Comparison of ENCODE assay signal across 1 cellular context in genomic region chr11:110097459-110098012, GRCh38.
A peak's percentile ranks its signal among the peaks of the same experiment; 100 is the strongest.
TF ChIP-seq lines count a peak whose summit lies in the region.

No MANE protein-coding gene starts in this region.

TF ChIP-seq in K562, 482 proteins besides CTCF, POLR2A, EP300 and RAD21:
- TF ChIP-seq, protein P1, sequence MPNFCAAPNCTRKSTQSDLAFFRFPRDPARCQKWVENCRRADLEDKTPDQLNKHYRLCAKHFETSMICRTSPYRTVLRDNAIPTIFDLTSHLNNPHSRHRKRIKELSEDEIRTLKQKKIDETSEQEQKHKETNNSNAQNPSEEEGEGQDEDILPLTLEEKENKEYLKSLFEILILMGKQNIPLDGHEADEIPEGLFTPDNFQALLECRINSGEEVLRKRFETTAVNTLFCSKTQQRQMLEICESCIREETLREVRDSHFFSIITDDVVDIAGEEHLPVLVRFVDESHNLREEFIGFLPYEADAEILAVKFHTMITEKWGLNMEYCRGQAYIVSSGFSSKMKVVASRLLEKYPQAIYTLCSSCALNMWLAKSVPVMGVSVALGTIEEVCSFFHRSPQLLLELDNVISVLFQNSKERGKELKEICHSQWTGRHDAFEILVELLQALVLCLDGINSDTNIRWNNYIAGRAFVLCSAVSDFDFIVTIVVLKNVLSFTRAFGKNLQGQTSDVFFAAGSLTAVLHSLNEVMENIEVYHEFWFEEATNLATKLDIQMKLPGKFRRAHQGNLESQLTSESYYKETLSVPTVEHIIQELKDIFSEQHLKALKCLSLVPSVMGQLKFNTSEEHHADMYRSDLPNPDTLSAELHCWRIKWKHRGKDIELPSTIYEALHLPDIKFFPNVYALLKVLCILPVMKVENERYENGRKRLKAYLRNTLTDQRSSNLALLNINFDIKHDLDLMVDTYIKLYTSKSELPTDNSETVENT (CRISPR knock-in tag; IDR thresholded peaks at IDR 0.05), result no peak
- no peak for TF ChIP-seq ATF1 (CRISPR knock-in tag; IDR thresholded peaks at IDR 0.05)
- TF ChIP-seq ATF1 (tag; IDR thresholded peaks at IDR 0.05), result peak; percentile 89
- TF ChIP-seq HES1 (IDR thresholded peaks at IDR 0.05; ENCODE audit: low read depth), result no peak
- TF ChIP-seq FOSL1 (tag; conservative IDR thresholded peaks at IDR 0.05), result peak; percentile 38
- TF ChIP-seq, protein P2, sequence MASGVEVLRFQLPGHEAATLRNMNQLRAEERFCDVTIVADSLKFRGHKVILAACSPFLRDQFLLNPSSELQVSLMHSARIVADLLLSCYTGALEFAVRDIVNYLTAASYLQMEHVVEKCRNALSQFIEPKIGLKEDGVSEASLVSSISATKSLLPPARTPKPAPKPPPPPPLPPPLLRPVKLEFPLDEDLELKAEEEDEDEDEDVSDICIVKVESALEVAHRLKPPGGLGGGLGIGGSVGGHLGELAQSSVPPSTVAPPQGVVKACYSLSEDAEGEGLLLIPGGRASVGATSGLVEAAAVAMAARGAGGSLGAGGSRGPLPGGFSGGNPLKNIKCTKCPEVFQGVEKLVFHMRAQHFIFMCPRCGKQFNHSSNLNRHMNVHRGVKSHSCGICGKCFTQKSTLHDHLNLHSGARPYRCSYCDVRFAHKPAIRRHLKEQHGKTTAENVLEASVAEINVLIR (CRISPR knock-in tag; IDR thresholded peaks at IDR 0.05), result peak; percentile 70
- TF ChIP-seq ATF3 (IDR thresholded peaks at IDR 0.05), result peak; percentile 43
- no peak for TF ChIP-seq ATF3 (CRISPR knock-in tag; conservative IDR thresholded peaks at IDR 0.05)
- TF ChIP-seq TCF3 (CRISPR knock-in tag; IDR thresholded peaks at IDR 0.05), result no peak
- peak; percentile 84 for TF ChIP-seq CREM (IDR thresholded peaks at IDR 0.05; ENCODE audit: low read depth)
- TF ChIP-seq FOXP1 (CRISPR knock-in tag; IDR thresholded peaks at IDR 0.05), result 0 out of 2 replicates have a peak, but pooled peaks have one; percentile 25
- peak; percentile 22; the same call in 1 of the 2 replicates for TF ChIP-seq JUND (IDR thresholded peaks at IDR 0.05; ENCODE audit: borderline replicate concordance, low read depth, low read length)
- TF ChIP-seq JUND (tag; IDR thresholded peaks at IDR 0.05; ENCODE audit: borderline replicate concordance, low read depth, low read length), result peak; percentile 38; the same call in 1 of the 3 replicates
- TF ChIP-seq BRD4 (IDR thresholded peaks at IDR 0.05), result no peak
- no peak for TF ChIP-seq HOXB6 (CRISPR knock-in tag; IDR thresholded peaks at IDR 0.05; ENCODE audit: borderline replicate concordance)
- TF ChIP-seq NR4A1 (CRISPR knock-in tag; IDR thresholded peaks at IDR 0.05), result no peak
- TF ChIP-seq NR4A1 (tag; IDR thresholded peaks at IDR 0.05), result no peak
- TF ChIP-seq PRMT5 (CRISPR knock-in tag; IDR thresholded peaks at IDR 0.05), result no peak
- peak; percentile 87 for TF ChIP-seq CREB1 (IDR thresholded peaks at IDR 0.05)
- peak; percentile 87 for TF ChIP-seq CREB1 (CRISPR knock-in tag; IDR thresholded peaks at IDR 0.05)
